Comparison of ENCODE assay signal across 8 cellular contexts in the genomic region with DNA sequence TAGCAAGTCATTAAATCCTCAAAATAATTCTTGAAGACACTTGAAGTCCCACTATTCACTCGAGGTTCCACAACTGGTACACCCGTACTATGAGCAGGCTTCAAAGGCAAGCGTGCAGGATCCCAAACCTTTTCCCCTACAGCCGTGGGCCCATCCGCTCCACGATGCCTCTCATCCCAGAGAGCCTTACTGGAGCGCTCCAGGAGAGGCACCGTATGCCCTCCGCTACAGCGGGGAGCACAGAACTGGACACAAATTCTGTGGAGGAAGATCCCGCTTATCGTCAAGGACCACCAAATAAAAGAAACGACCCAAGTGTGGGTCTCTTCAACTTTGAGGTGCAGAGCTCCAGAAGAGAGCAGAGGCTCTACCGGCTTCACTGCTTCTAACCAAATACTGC. TPM values are rescaled to one million over a fixed set of nuclear protein-coding genes. Genes with fewer than 3 reads are reported as not detected.
DNase-seq lines count a peak whose midpoint lies in the region; ATAC-seq and TF ChIP-seq lines count a peak whose summit lies in the region.

No MANE protein-coding gene starts in this region.

- H3K4me3 Mint-ChIP-seq in naive thymus-derived CD4-positive, alpha-beta T cell, result peak overlapping the region; percentile 88 to 100 (median 97)

- H2AFZ ChIP-seq in KMS-11 (ENCODE audit: low read depth), result peak overlapping the region; percentile 53; the same call in 1 of the 2 replicates

- H3K27me3 ChIP-seq in KMS-11 (ENCODE audit: insufficient read depth, low read depth) (no peaks in the 10 kb centered on the region), dorsolateral prefrontal cortex (no peaks in the 10 kb centered on the region)
- H3K27me3 ChIP-seq in naive thymus-derived CD4-positive, alpha-beta T cell (ENCODE audit: control insufficient read depth in 2 of 2, insufficient read depth in 2 of 2, low read length in 2 of 2), result no peaks in the 10 kb centered on the region

- peaks cover 16% of the 10 kb centered on the region for H3K4me1 ChIP-seq in KMS-11 (ENCODE audit: low read depth, poor library complexity, severe bottlenecking)
- peaks cover 13 to 19% of the 10 kb centered on the region in 2 donors for H3K4me1 ChIP-seq in naive thymus-derived CD4-positive, alpha-beta T cell (ENCODE audit: control insufficient read depth in 2 of 2, insufficient read depth in 2 of 2, low read length in 2 of 2)

- H3K36me3 ChIP-seq in KMS-11 (ENCODE audit: insufficient read depth), result peaks cover under 1% of the 10 kb centered on the region; the same call in 1 of the 2 replicates
- peaks cover 7 to 45% (median 13%) of the 10 kb centered on the region in 3 experiments for H3K36me3 ChIP-seq in naive thymus-derived CD4-positive, alpha-beta T cell (ENCODE audit: control insufficient read depth in 2 of 3, insufficient read depth in 3 of 3, low read length in 3 of 3)

- H3K79me2 ChIP-seq in KMS-11 (ENCODE audit: insufficient read depth, low read depth), result peaks cover 31% of the 10 kb centered on the region

- no peak for ATAC-seq in naive thymus-derived CD4-positive, alpha-beta T cell
- ATAC-seq in HG03095 (IDR thresholded peaks at IDR 0.05; ENCODE audit: unreplicated experiment), result no peak
- no peak for ATAC-seq in GM18867 (IDR thresholded peaks at IDR 0.05; ENCODE audit: unreplicated experiment)

- H3K9ac ChIP-seq in KMS-11, result peak overlapping the region; percentile 67

- peak overlapping the region; percentile 88 to 99 (median 96) for H3K27ac Mint-ChIP-seq in naive thymus-derived CD4-positive, alpha-beta T cell

- CTCF ChIA-PET in naive thymus-derived CD4-positive, alpha-beta T cell (lab: Charles Lee), result interaction anchor here (0.6 to 3.8 kb wide), 11 partner anchors 9 to 303 kb away, joined by 3 to 19 read pairs (median 5); a partner anchor contains a TSS

- H3K4me3 ChIP-seq in KMS-11 (IDR thresholded peaks at IDR 0.05; ENCODE audit: insufficient read depth, low read depth, low read length), result peak overlapping the region; percentile 67
- peak overlapping the region; percentile 66 to 100 (median 91) for H3K4me3 ChIP-seq in dorsolateral prefrontal cortex
- peak overlapping the region; percentile 88 for H3K4me3 ChIP-seq in naive thymus-derived CD4-positive, alpha-beta T cell (ENCODE audit: low read length)

- intact Hi-C loops in dorsolateral prefrontal cortex (cut with DNase I), result loop anchor here (5.0 kb wide), 2 partner anchors 39 to 181 kb away; a partner anchor contains a TSS
- intact Hi-C loops in naive thymus-derived CD4-positive, alpha-beta T cell (cut with micrococcal nuclease), result loop anchor here (1.0 to 10.0 kb wide), 7 partner anchors 58 to 1642 kb away; a partner anchor contains a TSS

- no peaks in the 10 kb centered on the region for H4K20me1 ChIP-seq in KMS-11 (ENCODE audit: insufficient read depth)

- H3K36me3 Mint-ChIP-seq in naive thymus-derived CD4-positive, alpha-beta T cell, result peaks cover 5 to 25% (median 18%) of the 10 kb centered on the region in 5 donors

- H3K4me1 Mint-ChIP-seq in naive thymus-derived CD4-positive, alpha-beta T cell, result peaks cover 9 to 38% (median 31%) of the 10 kb centered on the region in 7 donors

- H3K9me3 ChIP-seq in naive thymus-derived CD4-positive, alpha-beta T cell (ENCODE audit: control insufficient read depth in 2 of 3, low read length in 3 of 3), result no peaks in the 10 kb centered on the region

- POLR2A ChIA-PET in naive thymus-derived CD4-positive, alpha-beta T cell (lab: Charles Lee), result interaction anchor here (0.9 to 2.9 kb wide), 14 partner anchors 9 to 448 kb away, joined by 3 to 35 read pairs (median 6); a partner anchor contains a TSS

- DNase-seq in AG08396 (ENCODE audit: low spot score) (peak; percentile 12), dorsolateral prefrontal cortex (peak in 3 of 10 donors; percentile 20 to 36 (median 31)), kidney tubule cell (ENCODE audit: low spot score) (no peak), NCI-H526 treated with DMSO at 0.1 percent for 48 hours (lab: John Stamatoyannopoulos, UW) (no peak)
- DNase-seq in naive thymus-derived CD4-positive, alpha-beta T cell, result no peak

- no peaks in the 10 kb centered on the region for H3K27me3 Mint-ChIP-seq in naive thymus-derived CD4-positive, alpha-beta T cell

- TF ChIP-seq CTCF in KMS-11 (conservative IDR thresholded peaks at IDR 0.05; ENCODE audit: low read depth, low read length) (no peak), dorsolateral prefrontal cortex (IDR thresholded peaks at IDR 0.05 in 54 of 56, conservative IDR thresholded peaks at IDR 0.05 in 2 of 56; ENCODE audit: low read depth in 1 of 56, partially characterized antibody in 56 of 56) (no peak)

- peak overlapping the region; percentile 60 for H3K4me2 ChIP-seq in KMS-11

- H3K27ac ChIP-seq in KMS-11 (no peak overlapping the region), dorsolateral prefrontal cortex (peak overlapping the region in 13 of 59 donors; percentile 15 to 79 (median 68))
- H3K27ac ChIP-seq in naive thymus-derived CD4-positive, alpha-beta T cell (ENCODE audit: low read depth, low read length), result peak overlapping the region; percentile 78

- H3K9me3 Mint-ChIP-seq in naive thymus-derived CD4-positive, alpha-beta T cell, result peaks cover 0 to 2% (median 0%) of the 10 kb centered on the region in 11 donors

RNA-seq across cellular contexts. Expression of a gene that starts 0.5 kb away (rescaled TPM):
- total RNA-seq in dorsolateral prefrontal cortex, result 10 to 100 TPM; 18.9 to 46.6 (median 33.1) TPM
- 10 to 100 TPM; 34.0 to 48.0 (median 44.0) TPM for total RNA-seq in naive thymus-derived CD4-positive, alpha-beta T cell
- polyA plus RNA-seq in naive thymus-derived CD4-positive, alpha-beta T cell, result 10 to 100 TPM; 14.2 to 30.0 TPM

RNA-seq across cellular contexts. Expression of a gene that starts 25.8 kb away (rescaled TPM):
- 1 to 10 TPM in 67 of 120 experiments, under 1 TPM in 46, not detected in 7; 0.22 to 5.7 (median 1.2) TPM for total RNA-seq in dorsolateral prefrontal cortex
- 100 to 1,000 TPM in 3 of 5 experiments, 10 to 100 TPM in 2; 53.3 to 173 (median 110) TPM for total RNA-seq in naive thymus-derived CD4-positive, alpha-beta T cell
- 100 to 1,000 TPM; 178 to 252 TPM for polyA plus RNA-seq in naive thymus-derived CD4-positive, alpha-beta T cell

RNA-seq across cellular contexts. Expression of a gene that starts 50.8 kb away (rescaled TPM):
- 10 to 100 TPM in 106 of 120 experiments, 1 to 10 TPM in 14; 4.7 to 35.0 (median 16.9) TPM for total RNA-seq in dorsolateral prefrontal cortex
- total RNA-seq in naive thymus-derived CD4-positive, alpha-beta T cell, result 1 to 10 TPM in 1 of 5 experiments, under 1 TPM in 2, not detected in 2; 0.17 to 1.2 (median 0.32) TPM
- not detected for polyA plus RNA-seq in naive thymus-derived CD4-positive, alpha-beta T cell

Comparison
In these comparisons a context has a peak if more than half of its experiments do, and no peak if none do; other contexts are left out.
1. RNA of a gene that starts 25.8 kb away (total RNA-seq): 53.3 to 173 TPM in naive thymus-derived CD4-positive, alpha-beta T cell; 0.22 to 5.7 TPM in dorsolateral prefrontal cortex; every median in the first group is over 4 times any median in the second.
2. Peak in every context shown above with its lines, with median percentiles within 50 percentile points of each other: H3K4me3 ChIP-seq.